Comparison of ENCODE assay signal across 1 cellular context in genomic region chr17:79183221-79184158, GRCh38.
TF ChIP-seq lines count a peak whose summit lies in the region.

No MANE protein-coding gene starts in this region.

TF ChIP-seq in HEK293, 187 proteins besides CTCF, POLR2A, EP300 and RAD21 (continued from another document and continues in another):
- TF ChIP-seq ZNF639 (tag by site-specific recombination; IDR thresholded peaks at IDR 0.05) (no peak), ZFP37 (tag by site-specific recombination; IDR thresholded peaks at IDR 0.05) (peak; percentile 38; the same call in 1 of the 2 replicates), IKZF3 (tag by site-specific recombination; IDR thresholded peaks at IDR 0.05) (0 out of 2 replicates have a peak, but pooled peaks have one; percentile 19), ZSCAN30 (tag by site-specific recombination; IDR thresholded peaks at IDR 0.05) (0 out of 2 replicates have a peak, but pooled peaks have one; percentile 19), ZBTB17 (tag by site-specific recombination; IDR thresholded peaks at IDR 0.05) (peak; percentile 84), HOXA7 (CRISPR knock-in tag; IDR thresholded peaks at IDR 0.05; ENCODE audit: borderline replicate concordance) (no peak), ZNF416 (tag by site-specific recombination; IDR thresholded peaks at IDR 0.05) (no peak), ZNF544 (tag by site-specific recombination; IDR thresholded peaks at IDR 0.05) (no peak), ZNF777 (tag by site-specific recombination; IDR thresholded peaks at IDR 0.05; ENCODE audit: borderline replicate concordance) (peak; percentile 47), ZBTB49 (tag by site-specific recombination; IDR thresholded peaks at IDR 0.05; ENCODE audit: low read depth) (no peak), WT1 (tag by site-specific recombination; IDR thresholded peaks at IDR 0.05) (peak; percentile 20; the same call in 1 of the 2 replicates), ZNF600 (tag by site-specific recombination; IDR thresholded peaks at IDR 0.05) (peak; percentile 90), ZNF792 (tag by site-specific recombination; IDR thresholded peaks at IDR 0.05) (no peak), PRDM4 (tag by site-specific recombination; IDR thresholded peaks at IDR 0.05) (no peak), GFI1B (tag by site-specific recombination; IDR thresholded peaks at IDR 0.05) (no peak), KLF10 (tag by site-specific recombination; IDR thresholded peaks at IDR 0.05) (no peak), ZNF670 (tag by site-specific recombination; IDR thresholded peaks at IDR 0.05; ENCODE audit: low read depth) (no peak), PRDM10 (tag by site-specific recombination; IDR thresholded peaks at IDR 0.05) (peak; percentile 81), BCL11B (tag by site-specific recombination; IDR thresholded peaks at IDR 0.05; ENCODE audit: low read depth) (no peak), ZNF169 (tag by site-specific recombination; IDR thresholded peaks at IDR 0.05) (no peak), ZNF335 (tag by site-specific recombination; conservative IDR thresholded peaks at IDR 0.05) (peak; percentile 95), ZNF157 (tag by site-specific recombination; IDR thresholded peaks at IDR 0.05) (no peak), ZNF146 (tag by site-specific recombination; IDR thresholded peaks at IDR 0.05) (no peak), TRIM28 (IDR thresholded peaks at IDR 0.05; ENCODE audit: borderline replicate concordance, low read length) (no peak), ZNF660 (tag by site-specific recombination; IDR thresholded peaks at IDR 0.05) (no peak), SALL2 (tag by site-specific recombination; IDR thresholded peaks at IDR 0.05; ENCODE audit: borderline replicate concordance) (no peak), ZNF133 (tag by site-specific recombination; IDR thresholded peaks at IDR 0.05) (no peak), ZNF76 (tag by site-specific recombination; IDR thresholded peaks at IDR 0.05; ENCODE audit: borderline replicate concordance, low read depth) (peak; percentile 51; the same call in 1 of the 2 replicates), ZIC2 (tag by site-specific recombination; IDR thresholded peaks at IDR 0.05) (peak; percentile 89), SP2 (tag by site-specific recombination; IDR thresholded peaks at IDR 0.05) (peak; percentile 6; the same call in 1 of the 2 replicates), ZBTB20 (tag by site-specific recombination; IDR thresholded peaks at IDR 0.05) (peak; percentile 66; the same call in 1 of the 2 replicates), ZNF558 (tag by site-specific recombination; IDR thresholded peaks at IDR 0.05) (no peak), ZNF24 (tag by site-specific recombination; IDR thresholded peaks at IDR 0.05) (peak; percentile 67), ZBTB8A (tag by site-specific recombination; IDR thresholded peaks at IDR 0.05) (peak; percentile 72; the same call in 1 of the 2 replicates), ZNF16 (tag by site-specific recombination; IDR thresholded peaks at IDR 0.05; ENCODE audit: low read depth) (no peak), OVOL3 (tag by site-specific recombination; IDR thresholded peaks at IDR 0.05) (no peak), ZNF707 (tag by site-specific recombination; IDR thresholded peaks at IDR 0.05) (no peak)
- TF ChIP-seq, protein P1, sequence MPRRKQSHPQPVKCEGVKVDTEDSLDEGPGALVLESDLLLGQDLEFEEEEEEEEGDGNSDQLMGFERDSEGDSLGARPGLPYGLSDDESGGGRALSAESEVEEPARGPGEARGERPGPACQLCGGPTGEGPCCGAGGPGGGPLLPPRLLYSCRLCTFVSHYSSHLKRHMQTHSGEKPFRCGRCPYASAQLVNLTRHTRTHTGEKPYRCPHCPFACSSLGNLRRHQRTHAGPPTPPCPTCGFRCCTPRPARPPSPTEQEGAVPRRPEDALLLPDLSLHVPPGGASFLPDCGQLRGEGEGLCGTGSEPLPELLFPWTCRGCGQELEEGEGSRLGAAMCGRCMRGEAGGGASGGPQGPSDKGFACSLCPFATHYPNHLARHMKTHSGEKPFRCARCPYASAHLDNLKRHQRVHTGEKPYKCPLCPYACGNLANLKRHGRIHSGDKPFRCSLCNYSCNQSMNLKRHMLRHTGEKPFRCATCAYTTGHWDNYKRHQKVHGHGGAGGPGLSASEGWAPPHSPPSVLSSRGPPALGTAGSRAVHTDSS (tag by site-specific recombination; IDR thresholded peaks at IDR 0.05) = no peak
- TF ChIP-seq, protein P2, sequence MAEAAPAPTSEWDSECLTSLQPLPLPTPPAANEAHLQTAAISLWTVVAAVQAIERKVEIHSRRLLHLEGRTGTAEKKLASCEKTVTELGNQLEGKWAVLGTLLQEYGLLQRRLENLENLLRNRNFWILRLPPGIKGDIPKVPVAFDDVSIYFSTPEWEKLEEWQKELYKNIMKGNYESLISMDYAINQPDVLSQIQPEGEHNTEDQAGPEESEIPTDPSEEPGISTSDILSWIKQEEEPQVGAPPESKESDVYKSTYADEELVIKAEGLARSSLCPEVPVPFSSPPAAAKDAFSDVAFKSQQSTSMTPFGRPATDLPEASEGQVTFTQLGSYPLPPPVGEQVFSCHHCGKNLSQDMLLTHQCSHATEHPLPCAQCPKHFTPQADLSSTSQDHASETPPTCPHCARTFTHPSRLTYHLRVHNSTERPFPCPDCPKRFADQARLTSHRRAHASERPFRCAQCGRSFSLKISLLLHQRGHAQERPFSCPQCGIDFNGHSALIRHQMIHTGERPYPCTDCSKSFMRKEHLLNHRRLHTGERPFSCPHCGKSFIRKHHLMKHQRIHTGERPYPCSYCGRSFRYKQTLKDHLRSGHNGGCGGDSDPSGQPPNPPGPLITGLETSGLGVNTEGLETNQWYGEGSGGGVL (tag by site-specific recombination; IDR thresholded peaks at IDR 0.05) = peak; percentile 74
- TF ChIP-seq, protein P3, sequence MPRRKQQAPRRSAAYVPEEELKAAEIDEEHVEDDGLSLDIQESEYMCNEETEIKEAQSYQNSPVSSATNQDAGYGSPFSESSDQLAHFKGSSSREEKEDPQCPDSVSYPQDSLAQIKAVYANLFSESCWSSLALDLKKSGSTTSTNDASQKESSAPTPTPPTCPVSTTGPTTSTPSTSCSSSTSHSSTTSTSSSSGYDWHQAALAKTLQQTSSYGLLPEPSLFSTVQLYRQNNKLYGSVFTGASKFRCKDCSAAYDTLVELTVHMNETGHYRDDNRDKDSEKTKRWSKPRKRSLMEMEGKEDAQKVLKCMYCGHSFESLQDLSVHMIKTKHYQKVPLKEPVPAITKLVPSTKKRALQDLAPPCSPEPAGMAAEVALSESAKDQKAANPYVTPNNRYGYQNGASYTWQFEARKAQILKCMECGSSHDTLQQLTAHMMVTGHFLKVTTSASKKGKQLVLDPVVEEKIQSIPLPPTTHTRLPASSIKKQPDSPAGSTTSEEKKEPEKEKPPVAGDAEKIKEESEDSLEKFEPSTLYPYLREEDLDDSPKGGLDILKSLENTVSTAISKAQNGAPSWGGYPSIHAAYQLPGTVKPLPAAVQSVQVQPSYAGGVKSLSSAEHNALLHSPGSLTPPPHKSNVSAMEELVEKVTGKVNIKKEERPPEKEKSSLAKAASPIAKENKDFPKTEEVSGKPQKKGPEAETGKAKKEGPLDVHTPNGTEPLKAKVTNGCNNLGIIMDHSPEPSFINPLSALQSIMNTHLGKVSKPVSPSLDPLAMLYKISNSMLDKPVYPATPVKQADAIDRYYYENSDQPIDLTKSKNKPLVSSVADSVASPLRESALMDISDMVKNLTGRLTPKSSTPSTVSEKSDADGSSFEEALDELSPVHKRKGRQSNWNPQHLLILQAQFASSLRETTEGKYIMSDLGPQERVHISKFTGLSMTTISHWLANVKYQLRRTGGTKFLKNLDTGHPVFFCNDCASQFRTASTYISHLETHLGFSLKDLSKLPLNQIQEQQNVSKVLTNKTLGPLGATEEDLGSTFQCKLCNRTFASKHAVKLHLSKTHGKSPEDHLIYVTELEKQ (tag by site-specific recombination; IDR thresholded peaks at IDR 0.05; ENCODE audit: borderline replicate concordance) = no peak
- TF ChIP-seq, protein P4, sequence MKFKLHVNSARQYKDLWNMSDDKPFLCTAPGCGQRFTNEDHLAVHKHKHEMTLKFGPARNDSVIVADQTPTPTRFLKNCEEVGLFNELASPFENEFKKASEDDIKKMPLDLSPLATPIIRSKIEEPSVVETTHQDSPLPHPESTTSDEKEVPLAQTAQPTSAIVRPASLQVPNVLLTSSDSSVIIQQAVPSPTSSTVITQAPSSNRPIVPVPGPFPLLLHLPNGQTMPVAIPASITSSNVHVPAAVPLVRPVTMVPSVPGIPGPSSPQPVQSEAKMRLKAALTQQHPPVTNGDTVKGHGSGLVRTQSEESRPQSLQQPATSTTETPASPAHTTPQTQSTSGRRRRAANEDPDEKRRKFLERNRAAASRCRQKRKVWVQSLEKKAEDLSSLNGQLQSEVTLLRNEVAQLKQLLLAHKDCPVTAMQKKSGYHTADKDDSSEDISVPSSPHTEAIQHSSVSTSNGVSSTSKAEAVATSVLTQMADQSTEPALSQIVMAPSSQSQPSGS (tag by site-specific recombination; IDR thresholded peaks at IDR 0.05; ENCODE audit: low read depth) = peak; percentile 49; the same call in 1 of the 2 replicates
- TF ChIP-seq, protein P5, sequence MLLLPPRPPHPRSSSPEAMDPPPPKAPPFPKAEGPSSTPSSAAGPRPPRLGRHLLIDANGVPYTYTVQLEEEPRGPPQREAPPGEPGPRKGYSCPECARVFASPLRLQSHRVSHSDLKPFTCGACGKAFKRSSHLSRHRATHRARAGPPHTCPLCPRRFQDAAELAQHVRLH (tag by site-specific recombination; IDR thresholded peaks at IDR 0.05) = no peak
